In genomic region chr1:59556802-59557548, GRCh38 we compare ENCODE assay signal across 1 cellular context.
TF ChIP-seq lines count a peak whose summit lies in the region.

No MANE protein-coding gene starts in this region.

TF ChIP-seq in HepG2, 621 proteins besides CTCF, POLR2A, EP300 and RAD21 (continued from another document and continues in another):
- TF ChIP-seq SKIL (CRISPR knock-in tag; IDR thresholded peaks at IDR 0.05; ENCODE audit: borderline replicate concordance): peak; percentile 98
- TF ChIP-seq IRF2 (CRISPR knock-in tag; IDR thresholded peaks at IDR 0.05): peak; percentile 70
- TF ChIP-seq ZBTB33 (CRISPR knock-in tag; IDR thresholded peaks at IDR 0.05): peak; percentile 71; the same call in 1 of the 2 replicates
- TF ChIP-seq ETV5 (CRISPR knock-in tag; IDR thresholded peaks at IDR 0.05; ENCODE audit: borderline replicate concordance): peak; percentile 76; the same call in 1 of the 2 replicates
- peak; percentile 53; the same call in 1 of the 2 replicates for TF ChIP-seq ATF7 (IDR thresholded peaks at IDR 0.05)
- TF ChIP-seq ATF7 (CRISPR knock-in tag; IDR thresholded peaks at IDR 0.05): peak; percentile 86
- no peak for TF ChIP-seq ZNF138 (CRISPR knock-in tag; IDR thresholded peaks at IDR 0.05; ENCODE audit: low read depth)
- no peak for TF ChIP-seq ZNF619 (CRISPR knock-in tag; IDR thresholded peaks at IDR 0.05)
- TF ChIP-seq CBFB (CRISPR knock-in tag; IDR thresholded peaks at IDR 0.05): peak; percentile 100
- TF ChIP-seq SIX1 (CRISPR knock-in tag; IDR thresholded peaks at IDR 0.05; ENCODE audit: borderline replicate concordance): peak; percentile 54; the same call in 1 of the 2 replicates
- TF ChIP-seq NR2F2 (IDR thresholded peaks at IDR 0.05; ENCODE audit: borderline replicate concordance, low read depth): peak; percentile 88
- no peak for TF ChIP-seq CENPBD1 (CRISPR knock-in tag; IDR thresholded peaks at IDR 0.05; ENCODE audit: borderline replicate concordance, low read depth)
- TF ChIP-seq ZBTB20 (CRISPR knock-in tag; IDR thresholded peaks at IDR 0.05; ENCODE audit: borderline replicate concordance, low read depth): peak; percentile 71; the same call in 1 of the 2 replicates
- peak; percentile 86 for TF ChIP-seq TEAD3 (CRISPR knock-in tag; optimal IDR thresholded peaks at IDR 0.05; ENCODE audit: borderline replicate concordance)
- TF ChIP-seq ZBTB37 (CRISPR knock-in tag; IDR thresholded peaks at IDR 0.05): peak; percentile 96
- TF ChIP-seq ELF4 (CRISPR knock-in tag; IDR thresholded peaks at IDR 0.05; ENCODE audit: borderline replicate concordance): peak; percentile 80
- TF ChIP-seq ZMYM2 (CRISPR knock-in tag; IDR thresholded peaks at IDR 0.05): 0 out of 2 replicates have a peak, but pooled peaks have one; percentile 81
- peak; percentile 76; the same call in 1 of the 2 replicates for TF ChIP-seq ZBTB21 (CRISPR knock-in tag; IDR thresholded peaks at IDR 0.05)
- TF ChIP-seq ZSCAN5A (CRISPR knock-in tag; IDR thresholded peaks at IDR 0.05; ENCODE audit: borderline replicate concordance): peak; percentile 85; the same call in 1 of the 2 replicates
- TF ChIP-seq ZNF883 (CRISPR knock-in tag; IDR thresholded peaks at IDR 0.05; ENCODE audit: not compliant biosample characterization): no peak
- no peak for TF ChIP-seq E2F1 (CRISPR knock-in tag; IDR thresholded peaks at IDR 0.05)
- TF ChIP-seq ZSCAN9 (CRISPR knock-in tag; IDR thresholded peaks at IDR 0.05; ENCODE audit: borderline replicate concordance): peak; percentile 73; the same call in 1 of the 2 replicates
- peak; percentile 68 for TF ChIP-seq CREB1 (IDR thresholded peaks at IDR 0.05)
- TF ChIP-seq CREB1 (CRISPR knock-in tag; IDR thresholded peaks at IDR 0.05): peak; percentile 92
- TF ChIP-seq U2AF1 (optimal IDR thresholded peaks at IDR 0.05; ENCODE audit: low read depth, low read length): no peak
- peak; percentile 83; the same call in 1 of the 2 replicates for TF ChIP-seq THRA (CRISPR knock-in tag; IDR thresholded peaks at IDR 0.05; ENCODE audit: borderline replicate concordance)
- TF ChIP-seq HNF4A (CRISPR knock-in tag; IDR thresholded peaks at IDR 0.05): peak; percentile 91
- no peak for TF ChIP-seq ZBTB40 (IDR thresholded peaks at IDR 0.05)
- TF ChIP-seq ZBTB40 (CRISPR knock-in tag; IDR thresholded peaks at IDR 0.05): peak; percentile 37; the same call in 1 of the 2 replicates
- no peak for TF ChIP-seq ZNF839 (CRISPR knock-in tag; IDR thresholded peaks at IDR 0.05; ENCODE audit: borderline replicate concordance)
- TF ChIP-seq ATF7-NPFF (CRISPR knock-in tag; IDR thresholded peaks at IDR 0.05; ENCODE audit: low read depth): peak; percentile 85; the same call in 1 of the 2 replicates
- peak; percentile 90 for TF ChIP-seq GATA4 (IDR thresholded peaks at IDR 0.05; ENCODE audit: borderline replicate concordance, low read depth)
- TF ChIP-seq ZNF292 (CRISPR knock-in tag; IDR thresholded peaks at IDR 0.05; ENCODE audit: borderline replicate concordance, low read depth): peak; percentile 42; the same call in 1 of the 2 replicates
- TF ChIP-seq ZNF205 (CRISPR knock-in tag; IDR thresholded peaks at IDR 0.05): peak; percentile 93
- TF ChIP-seq ZNF333 (CRISPR knock-in tag; IDR thresholded peaks at IDR 0.05; ENCODE audit: borderline replicate concordance): no peak; the same call in 1 of the 2 replicates
- peak; percentile 75 for TF ChIP-seq ERF (CRISPR knock-in tag; IDR thresholded peaks at IDR 0.05)
- TF ChIP-seq PHF20 (CRISPR knock-in tag; IDR thresholded peaks at IDR 0.05): no peak
- TF ChIP-seq ZNF350 (CRISPR knock-in tag; IDR thresholded peaks at IDR 0.05; ENCODE audit: borderline replicate concordance, low read depth): peak; percentile 63; the same call in 1 of the 2 replicates
- no peak for TF ChIP-seq EEA1 (CRISPR knock-in tag; IDR thresholded peaks at IDR 0.05; ENCODE audit: borderline replicate concordance)
- no peak for TF ChIP-seq ZNF777 (CRISPR knock-in tag; IDR thresholded peaks at IDR 0.05)
- TF ChIP-seq TCF7 (IDR thresholded peaks at IDR 0.05; ENCODE audit: low read depth): peak; percentile 99
- TF ChIP-seq NR0B2 (CRISPR knock-in tag; IDR thresholded peaks at IDR 0.05): no peak
- peak; percentile 96 for TF ChIP-seq FOSL2 (CRISPR knock-in tag; IDR thresholded peaks at IDR 0.05)
- peak; percentile 79; the same call in 1 of the 2 replicates for TF ChIP-seq KDM6A (CRISPR knock-in tag; IDR thresholded peaks at IDR 0.05; ENCODE audit: low read depth)
